ENCODE assay signal across 10 cellular contexts in genomic region chr2:235641333-235641732, GRCh38.
A peak's percentile ranks its signal among the peaks of the same experiment; 100 is the strongest.
DNase-seq lines count a peak whose midpoint lies in the region; ATAC-seq and TF ChIP-seq lines count a peak whose summit lies in the region.
"Had no signal": no experiment of that assay in that cellular context is flagged by ENCODE, and none has a peak within 500 bp of the region (broad histone marks: within the 10 kb centered on the region; RNA-seq: fewer than 3 reads in every experiment).

No MANE protein-coding gene starts in this region.

- H3F3A ChIP-seq in smooth muscle cell (ENCODE audit: low read depth) = peaks cover 21% of the 10 kb centered on the region

- H3K4me3 ChIP-seq in BLaER1 (no peak overlapping the region), WERI-Rb-1 (ENCODE audit: low read depth, low read length) (no peak overlapping the region), heart left ventricle (no peak overlapping the region), smooth muscle cell (no peak overlapping the region), hepatocyte (no peak overlapping the region)

- H4K20me1 ChIP-seq in BLaER1 = peaks cover 49% of the 10 kb centered on the region
- peaks cover 43% of the 10 kb centered on the region for H4K20me1 ChIP-seq in smooth muscle cell (ENCODE audit: low read depth)
- H4K20me1 ChIP-seq in hepatocyte (ENCODE audit: insufficient read depth, poor library complexity, severe bottlenecking) = peaks cover 21% of the 10 kb centered on the region

- peak overlapping the region; percentile 64 for H3K4me2 ChIP-seq in BLaER1
- peak overlapping the region; percentile 43 for H3K4me2 ChIP-seq in smooth muscle cell
- H3K4me2 ChIP-seq in hepatocyte = no peak overlapping the region

- H3K9me3 ChIP-seq in BLaER1 (peaks cover 7% of the 10 kb centered on the region; the same call in 1 of the 2 replicates), WERI-Rb-1 (ENCODE audit: severe bottlenecking) (no peaks in the 10 kb centered on the region), heart left ventricle (no peaks in the 10 kb centered on the region), smooth muscle cell (replicated peaks; ENCODE audit: low read depth) (no peaks in the 10 kb centered on the region), hepatocyte (ENCODE audit: low read depth) (no peaks in the 10 kb centered on the region)

- WGBS in heart left ventricle, 4 donors = 37 to 43% (median 40%) methylated on average over 8 of the region's 8 CpGs
- 24% methylated on average over 8 of the region's 8 CpGs for WGBS in smooth muscle cell (ENCODE audit: low lambda C conversion rate)
- 56% methylated on average over 8 of the region's 8 CpGs for WGBS in hepatocyte (ENCODE audit: low lambda C conversion rate, missing lambda C conversion rate)

- H3K9me2 ChIP-seq in hepatocyte (replicated peaks; ENCODE audit: insufficient read depth) = no peaks in the 10 kb centered on the region

- intact Hi-C loops in heart left ventricle (cut with DNase I) = loop anchor here in 1 of 10 donors (5.0 kb wide), 1 partner anchor 34 kb away; no protein-coding TSS in a partner anchor

- no peak for TF ChIP-seq POLR2A in heart left ventricle (IDR thresholded peaks at IDR 0.05)

- H2AFZ ChIP-seq in smooth muscle cell (ENCODE audit: low read depth) = no peak overlapping the region
- no peak overlapping the region for H2AFZ ChIP-seq in hepatocyte

- TF ChIP-seq CTCF in WERI-Rb-1 (IDR thresholded peaks at IDR 0.05; ENCODE audit: low read depth, low read length) (no peak), heart left ventricle (IDR thresholded peaks at IDR 0.05) (no peak), smooth muscle cell (IDR thresholded peaks at IDR 0.05; ENCODE audit: borderline replicate concordance, insufficient read depth, poor library complexity, severe bottlenecking) (no peak), hepatocyte (IDR thresholded peaks at IDR 0.05; ENCODE audit: poor library complexity) (no peak)

- H3K27ac ChIP-seq in BLaER1 = no peak overlapping the region
- peak overlapping the region; percentile 75 for H3K27ac ChIP-seq in WERI-Rb-1
- H3K27ac ChIP-seq in heart left ventricle = peak overlapping the region in 10 of 12 donors; percentile 4 to 89 (median 68)
- peak overlapping the region; percentile 94 for H3K27ac ChIP-seq in smooth muscle cell (ENCODE audit: low read depth)
- no peak overlapping the region for H3K27ac ChIP-seq in hepatocyte

- H3K9ac ChIP-seq in BLaER1 = peak overlapping the region; percentile 12; the same call in 1 of the 2 replicates
- H3K9ac ChIP-seq in smooth muscle cell (ENCODE audit: low read depth) = peak overlapping the region; percentile 76

- H3K27me3 ChIP-seq in BLaER1 (no peaks in the 10 kb centered on the region), WERI-Rb-1 (ENCODE audit: insufficient read depth, low read depth, severe bottlenecking) (no peaks in the 10 kb centered on the region), heart left ventricle (no peaks in the 10 kb centered on the region), smooth muscle cell (ENCODE audit: low read depth) (no peaks in the 10 kb centered on the region), hepatocyte (no peaks in the 10 kb centered on the region)

- DNase-seq in WERI-Rb-1 = no peak
- peak in 1 of 5 donors; percentile 73 for DNase-seq in heart left ventricle
- no peak for DNase-seq in smooth muscle cell (lab: John Stamatoyannopoulos, UW; ENCODE audit: unreplicated experiment)
- no peak for DNase-seq in HT-29 (ENCODE audit: low spot score)
- DNase-seq in NCI-H1092 (lab: John Stamatoyannopoulos, UW) = no peak
- DNase-seq in midbrain (lab: John Stamatoyannopoulos, UW) = no peak
- DNase-seq in hepatocyte (ENCODE audit: low spot score) = no peak
- DNase-seq: CD4-positive, alpha-beta memory T cell; NCI-H146 had no signal

- peak in 2 of 4 donors; percentile 51 to 70 for ATAC-seq in heart left ventricle

- H3K36me3 ChIP-seq in BLaER1 = 0 out of 2 replicates have a peak, but pooled peaks cover 10% of the 10 kb centered on the region
- H3K36me3 ChIP-seq in WERI-Rb-1 = no peaks in the 10 kb centered on the region
- no peaks in the 10 kb centered on the region for H3K36me3 ChIP-seq in heart left ventricle
- H3K36me3 ChIP-seq in smooth muscle cell (ENCODE audit: low read depth) = no peaks in the 10 kb centered on the region
- H3K36me3 ChIP-seq in hepatocyte (replicated peaks; ENCODE audit: insufficient read depth, low read depth) = no peaks in the 10 kb centered on the region

- H3K4me1 ChIP-seq in BLaER1 (peaks cover 41% of the 10 kb centered on the region), heart left ventricle (peaks cover 7 to 68% (median 39%) of the 10 kb centered on the region in 12 donors), smooth muscle cell (ENCODE audit: low read depth) (peaks cover 31% of the 10 kb centered on the region), hepatocyte (ENCODE audit: insufficient read depth) (peaks cover 19% of the 10 kb centered on the region)

- H3K79me2 ChIP-seq in smooth muscle cell (ENCODE audit: low read depth) (peaks cover 26% of the 10 kb centered on the region), hepatocyte (peaks cover 68% of the 10 kb centered on the region)

Comparison
In these comparisons a context has a peak if more than half of its experiments do, and no peak if none do; other contexts are left out.
1. H3K27ac ChIP-seq: peak in WERI-Rb-1 (single experiment), heart left ventricle (10 of 12) and smooth muscle cell (single experiment); none in BLaER1 (single experiment) and hepatocyte (single experiment).